ENCODE assay signal across 8 cellular contexts in the genomic region with DNA sequence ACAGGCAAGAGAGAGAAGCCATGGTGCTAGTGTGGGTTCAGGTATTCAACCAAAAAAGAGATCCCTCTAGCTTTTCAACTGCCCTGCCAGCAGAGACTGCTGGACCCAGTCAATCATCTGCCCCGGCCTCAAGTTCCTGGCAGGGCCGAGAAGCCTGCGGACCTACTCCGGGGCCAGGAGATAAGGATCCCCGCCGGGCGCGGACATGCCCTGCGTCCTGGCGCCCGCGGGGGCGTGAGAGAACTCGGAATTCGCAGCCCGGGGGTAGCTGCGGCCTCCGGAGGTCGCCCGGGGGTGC. TPM values are rescaled to one million over a fixed set of nuclear protein-coding genes. Genes with fewer than 3 reads are reported as not detected.
DNase-seq lines count a peak whose midpoint lies in the region; ATAC-seq and TF ChIP-seq lines count a peak whose summit lies in the region.

No MANE protein-coding gene starts in this region.

- H3K9me3 Mint-ChIP-seq in nephron progenitor cell, result no peaks in the 10 kb centered on the region

- TF ChIP-seq CTCF in RWPE2 (IDR thresholded peaks at IDR 0.05; ENCODE audit: poor library complexity, severe bottlenecking) (no peak), nephron progenitor cell (IDR thresholded peaks at IDR 0.05) (no peak), OCI-LY7 (conservative IDR thresholded peaks at IDR 0.05; ENCODE audit: low read length) (no peak)

- DNase-seq in ELR (ENCODE audit: low read depth) (peak; percentile 73), RWPE2 (ENCODE audit: low spot score) (no peak), fibroblast of gingiva (ENCODE audit: low read depth) (peak; percentile 18), nephron progenitor cell (peak; percentile 56), UCSD-AML1 (lab: John Stamatoyannopoulos, UW; ENCODE audit: unreplicated experiment) (no peak), NK-92 (lab: John Stamatoyannopoulos, UW; ENCODE audit: unreplicated experiment) (no peak), OCI-LY7 (ENCODE audit: low spot score) (no peak)

- H3K36me3 Mint-ChIP-seq in nephron progenitor cell (ENCODE audit: low read depth), result peaks cover 4% of the 10 kb centered on the region

- BruUV-seq in OCI-LY7 (replicated peaks; lab: Mats Ljungman, UMichigan), result no TSS peak

- ATAC-seq in RWPE2 (ENCODE audit: low read depth), result peak; percentile 7; the same call in 2 of the 3 replicates
- no peak for ATAC-seq in HG02763 (IDR thresholded peaks at IDR 0.05; ENCODE audit: unreplicated experiment)

- no peaks in the 10 kb centered on the region for H3K79me2 ChIP-seq in OCI-LY7 (ENCODE audit: insufficient read depth, low read depth, low read length)

- H3K4me3 ChIP-seq in RWPE2 (ENCODE audit: severe bottlenecking), result peak overlapping the region; percentile 64
- H3K4me3 ChIP-seq in OCI-LY7 (ENCODE audit: low read depth, low read length, poor library complexity, severe bottlenecking), result no peak overlapping the region

- H3K36me3 ChIP-seq in RWPE2 (ENCODE audit: low read depth), result no peaks in the 10 kb centered on the region
- H3K36me3 ChIP-seq in OCI-LY7 (ENCODE audit: insufficient read depth, low read length), result no peaks in the 10 kb centered on the region

- H3K9me2 ChIP-seq in OCI-LY7 (ENCODE audit: insufficient read depth, low read length), result no peaks in the 10 kb centered on the region

- POLR2A ChIA-PET in OCI-LY7 (lab: Charles Lee), result no interaction called here

- H3K27me3 Mint-ChIP-seq in nephron progenitor cell (ENCODE audit: low read depth, poor library complexity), result peaks cover 11% of the 10 kb centered on the region

- H4K20me1 ChIP-seq in OCI-LY7 (ENCODE audit: insufficient read depth, low read length), result no peaks in the 10 kb centered on the region

- no peaks in the 10 kb centered on the region for H3K27me3 ChIP-seq in RWPE2 (ENCODE audit: insufficient read depth, poor library complexity, severe bottlenecking)

- intact Hi-C loops in OCI-LY7 (cut with micrococcal nuclease; ENCODE audit: unreplicated experiment), result no loop called here

- no peak overlapping the region for H2AFZ ChIP-seq in OCI-LY7 (ENCODE audit: low read length)

- no peak overlapping the region for H3K4me2 ChIP-seq in OCI-LY7 (ENCODE audit: low read length)

- CTCF ChIA-PET in OCI-LY7 (lab: Charles Lee; ENCODE audit: unreplicated experiment), result no interaction called here

- H3K9me3 ChIP-seq in RWPE2 (ENCODE audit: severe bottlenecking) (no peaks in the 10 kb centered on the region), OCI-LY7 (ENCODE audit: low read length) (no peaks in the 10 kb centered on the region)

- peak overlapping the region; percentile 98 for H3K4me3 Mint-ChIP-seq in nephron progenitor cell

- H3K27ac Mint-ChIP-seq in nephron progenitor cell, result no peak overlapping the region

- peaks cover 38% of the 10 kb centered on the region for H3K4me1 Mint-ChIP-seq in nephron progenitor cell

- H3K4me1 ChIP-seq in RWPE2 (ENCODE audit: insufficient read depth, poor library complexity, severe bottlenecking) (peaks cover 14% of the 10 kb centered on the region), OCI-LY7 (ENCODE audit: insufficient read depth, low read length, poor library complexity, severe bottlenecking) (peaks cover 3% of the 10 kb centered on the region)

- H3K27ac ChIP-seq in RWPE2 (ENCODE audit: poor library complexity, severe bottlenecking), result peak overlapping the region; percentile 68
- no peak overlapping the region for H3K27ac ChIP-seq in OCI-LY7 (ENCODE audit: low read depth, low read length, poor library complexity, severe bottlenecking)

RNA-seq across cellular contexts. Expression of a gene that starts 0.8 kb away (rescaled TPM):
- 2.5 and 2.9 TPM in 2 replicates for total RNA-seq in OCI-LY7 (2014; rRNA removed; shearing (Covaris generic))
- 0.63 and 1.0 TPM in 2 replicates for total RNA-seq in OCI-LY7 (2022)

Comparison
In these comparisons a context has a peak if more than half of its experiments do, and no peak if none do; other contexts are left out.
1. DNase-seq: peak in ELR (single experiment), fibroblast of gingiva (single experiment) and nephron progenitor cell (single experiment); none in RWPE2 (single experiment), UCSD-AML1 (single experiment), NK-92 (single experiment) and OCI-LY7 (single experiment).